Comparison of ENCODE assay signal across 15 cellular contexts in the genomic region with DNA sequence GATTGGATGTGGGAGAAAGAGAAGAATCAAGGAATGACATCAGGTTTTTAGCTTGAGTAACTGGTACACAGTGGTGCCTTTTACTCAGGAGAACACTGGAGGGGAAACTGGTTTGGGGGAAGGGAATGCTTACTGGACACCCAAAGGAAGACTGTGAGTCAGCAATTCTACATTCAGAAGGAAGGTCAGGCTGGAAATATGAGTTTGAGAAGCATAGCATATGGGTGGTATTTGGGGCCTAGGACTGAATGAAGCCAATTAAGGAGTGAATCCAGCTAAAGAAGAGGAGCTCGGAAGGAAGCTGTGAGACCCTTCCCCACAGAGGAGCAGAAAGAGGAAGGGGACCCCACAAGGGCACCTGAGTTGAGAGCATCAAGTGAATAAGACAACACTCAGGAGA. TPM values are rescaled to one million over a fixed set of nuclear protein-coding genes. Genes with fewer than 3 reads are reported as not detected.
DNase-seq lines count a peak whose midpoint lies in the region; ATAC-seq and TF ChIP-seq lines count a peak whose summit lies in the region.
"Had no signal": no experiment of that assay in that cellular context is flagged by ENCODE, and none has a peak within 500 bp of the region (broad histone marks: within the 10 kb centered on the region; RNA-seq: fewer than 3 reads in every experiment).

No MANE protein-coding gene starts in this region.

- no peaks in the 10 kb centered on the region for H3K9me3 ChIP-seq in neural progenitor cell (ENCODE audit: low read depth)
- H3K9me3 ChIP-seq: ascending aorta had no signal

- no peaks in the 10 kb centered on the region for H3K36me3 ChIP-seq in neural progenitor cell
- H3K36me3 ChIP-seq: ascending aorta had no signal

- H3K4me3 Mint-ChIP-seq in type B pancreatic cell (no peak overlapping the region), neural progenitor cell (no peak overlapping the region)
- H3K4me3 Mint-ChIP-seq: activated CD8-positive, alpha-beta T cell treated with anti-CD3 and anti-CD28 coated beads, Interleukin-2, amount 10 ng/mL, durations not matched to agents 7 days and 5 days had no signal

- H3K27me3 ChIP-seq in neural progenitor cell, result no peaks in the 10 kb centered on the region
- H3K27me3 ChIP-seq: ascending aorta had no signal

- H3K4me1 Mint-ChIP-seq in type B pancreatic cell (ENCODE audit: unreplicated experiment), result peaks cover 19% of the 10 kb centered on the region
- peaks cover 16% of the 10 kb centered on the region for H3K4me1 Mint-ChIP-seq in neural progenitor cell

- H3K9ac ChIP-seq in neural progenitor cell, result no peak overlapping the region

- TF ChIP-seq CTCF in type B pancreatic cell (conservative IDR thresholded peaks at IDR 0.05) (no peak), neural progenitor cell (IDR thresholded peaks at IDR 0.05) (no peak)

- no peaks in the 10 kb centered on the region for H4K20me1 ChIP-seq in neural progenitor cell (ENCODE audit: low read depth)

- no peaks in the 10 kb centered on the region for H3K27me3 Mint-ChIP-seq in type B pancreatic cell
- H3K27me3 Mint-ChIP-seq in neural progenitor cell (ENCODE audit: insufficient read depth, low read depth), result no peaks in the 10 kb centered on the region

- DNase-seq in NCI-H82 (lab: John Stamatoyannopoulos, UW) (peak; percentile 15), NCI-H82 treated with DMSO at 0.1 percent for 48 hours (lab: John Stamatoyannopoulos, UW; ENCODE audit: unreplicated experiment) (no peak), hepatic stellate cell (ENCODE audit: low spot score) (peak; percentile 35), type B pancreatic cell (ENCODE audit: extremely low spot score, unreplicated experiment) (no peak), neural progenitor cell (ENCODE audit: low spot score) (no peak)
- DNase-seq: 8988T; activated CD8-positive, alpha-beta T cell treated with anti-CD3 and anti-CD28 coated beads, Interleukin-2, amount 10 ng/mL, durations not matched to agents 7 days and 5 days; glutamatergic neuron; NCI-H1694 treated with DMSO at 0.1 percent for 48 hours; SHP77 had no signal

- no peaks in the 10 kb centered on the region for H3K79me2 ChIP-seq in neural progenitor cell (ENCODE audit: low read depth)

- H2AFZ ChIP-seq in neural progenitor cell (replicated peaks), result no peak overlapping the region

- ATAC-seq in HG02870 (IDR thresholded peaks at IDR 0.05; ENCODE audit: unreplicated experiment), result no peak
- no peak for ATAC-seq in GM19467 (IDR thresholded peaks at IDR 0.05; ENCODE audit: unreplicated experiment)
- ATAC-seq: activated CD8-positive, alpha-beta T cell treated with anti-CD3 and anti-CD28 coated beads, Interleukin-2, amount 10 ng/mL, durations not matched to agents 7 days and 5 days had no signal

- H3K4me1 ChIP-seq in neural progenitor cell, result peaks cover 14% of the 10 kb centered on the region
- H3K4me1 ChIP-seq: ascending aorta had no signal

- peak overlapping the region; percentile 63 for H3K27ac Mint-ChIP-seq in type B pancreatic cell
- no peak overlapping the region for H3K27ac Mint-ChIP-seq in neural progenitor cell
- H3K27ac Mint-ChIP-seq: activated CD8-positive, alpha-beta T cell treated with anti-CD3 and anti-CD28 coated beads, Interleukin-2, amount 10 ng/mL, durations not matched to agents 7 days and 5 days had no signal

- no peaks in the 10 kb centered on the region for H3K36me3 Mint-ChIP-seq in type B pancreatic cell
- H3K36me3 Mint-ChIP-seq in neural progenitor cell, result no peaks in the 10 kb centered on the region

- no peak overlapping the region for H3K4me3 ChIP-seq in neural progenitor cell
- H3K4me3 ChIP-seq: ascending aorta had no signal

- H3K27ac ChIP-seq in angular gyrus (ENCODE audit: low read depth, low read length) (peak overlapping the region; percentile 63), neural progenitor cell (no peak overlapping the region)
- H3K27ac ChIP-seq: ascending aorta, HL-60 had no signal

- H3K9me3 Mint-ChIP-seq in type B pancreatic cell (peaks cover 7% of the 10 kb centered on the region), neural progenitor cell (no peaks in the 10 kb centered on the region)

- no peaks in the 10 kb centered on the region for H3F3A ChIP-seq in neural progenitor cell (ENCODE audit: low read depth)

- H3K4me2 ChIP-seq in neural progenitor cell, result no peak overlapping the region

RNA-seq across cellular contexts. Expression of gene DMAC2L, which starts 35.4 kb away (rescaled TPM):
- total RNA-seq in type B pancreatic cell (ENCODE audit: low replicate concordance) (13.9 and 15.6 TPM in 2 replicates), neural progenitor cell (ENCODE audit: low replicate concordance) (17.1 and 17.6 TPM in 2 replicates)

RNA-seq across cellular contexts. Expression of gene L2HGDH, which starts 35.5 kb away (rescaled TPM):
- total RNA-seq in type B pancreatic cell (ENCODE audit: low replicate concordance) (10.8 and 13.3 TPM in 2 replicates), neural progenitor cell (ENCODE audit: low replicate concordance) (13.6 and 14.0 TPM in 2 replicates)

RNA-seq across cellular contexts. Expression of gene CDKL1, which starts 49.2 kb away (rescaled TPM):
- total RNA-seq in type B pancreatic cell (ENCODE audit: low replicate concordance), result 1.5 and 3.4 TPM in 2 replicates
- 0.62 and 2.5 TPM in 2 replicates for total RNA-seq in neural progenitor cell (ENCODE audit: low replicate concordance)

Comparison
In these comparisons a context has a peak if more than half of its experiments do, and no peak if none do; other contexts are left out.
1. DNase-seq: peak in NCI-H82 (single experiment) and hepatic stellate cell (single experiment); none in NCI-H82 treated with DMSO at 0.1 percent for 48 hours (single experiment), type B pancreatic cell (single experiment) and neural progenitor cell (single experiment).